8 cellular contexts compared by ENCODE assay signal in genomic region chr22:41596776-41597634, GRCh38. TPM values are rescaled to one million over a fixed set of nuclear protein-coding genes. Genes with fewer than 3 reads are reported as not detected.
DNase-seq lines count a peak whose midpoint lies in the region; ATAC-seq and TF ChIP-seq lines count a peak whose summit lies in the region.

No MANE protein-coding gene starts in this region.

- no peaks in the 10 kb centered on the region for H3K9me3 Mint-ChIP-seq in activated T-cell treated with anti-CD3 and anti-CD28 coated beads, Interleukin-2, amount 50 U/mL, for 4 hours

- H3K4me3 Mint-ChIP-seq in activated T-cell treated with anti-CD3 and anti-CD28 coated beads, Interleukin-2, amount 50 U/mL, for 4 hours, result no peak overlapping the region

- DNase-seq in 8988T (peak; percentile 76), ELF-1 (ENCODE audit: low read depth, low spot score) (peak; percentile 79), NCI-H2196 (lab: John Stamatoyannopoulos, UW; ENCODE audit: unreplicated experiment) (peak; percentile 71), foreskin fibroblast (peak in 1 of 2 donors; percentile 75)
- DNase-seq in activated T-cell treated with anti-CD3 and anti-CD28 coated beads, Interleukin-2, amount 50 U/mL, for 4 hours, result peak; percentile 21
- DNase-seq in activated CD4-positive, CD25-positive, alpha-beta regulatory T cell (lab: John Stamatoyannopoulos, UW), result no peak

- ATAC-seq in activated T-cell treated with anti-CD3 and anti-CD28 coated beads, Interleukin-2, amount 50 U/mL, for 4 hours, result peak; percentile 63 to 73
- ATAC-seq in HG02870 (IDR thresholded peaks at IDR 0.05; ENCODE audit: unreplicated experiment), result no peak

- H3K9me3 ChIP-seq in neutrophil, result no peaks in the 10 kb centered on the region

- no peaks in the 10 kb centered on the region for H3K27me3 Mint-ChIP-seq in activated T-cell treated with anti-CD3 and anti-CD28 coated beads, Interleukin-2, amount 50 U/mL, for 4 hours (ENCODE audit: low read depth)

- H3K27ac ChIP-seq in neutrophil, result no peak overlapping the region

- H3K4me3 ChIP-seq in foreskin fibroblast (ENCODE audit: low read depth in 1 of 2, low read length in 2 of 2), result no peak overlapping the region
- no peak overlapping the region for H3K4me3 ChIP-seq in neutrophil (ENCODE audit: low read depth in 1 of 2, low read length in 1 of 2)

- no peaks in the 10 kb centered on the region for H3K4me1 Mint-ChIP-seq in activated T-cell treated with anti-CD3 and anti-CD28 coated beads, Interleukin-2, amount 50 U/mL, for 4 hours (ENCODE audit: low read depth)

- H3K36me3 Mint-ChIP-seq in activated T-cell treated with anti-CD3 and anti-CD28 coated beads, Interleukin-2, amount 50 U/mL, for 4 hours (ENCODE audit: insufficient read depth), result peaks cover 19% of the 10 kb centered on the region

- no peaks in the 10 kb centered on the region for H3K4me1 ChIP-seq in neutrophil (ENCODE audit: control insufficient read depth in 1 of 2, insufficient read depth in 1 of 2, low read depth in 1 of 2, low read length in 1 of 2)

- H3K36me3 ChIP-seq in neutrophil, result peaks cover 31% of the 10 kb centered on the region

- no peaks in the 10 kb centered on the region for H3K27me3 ChIP-seq in neutrophil

- peak; percentile 84 for TF ChIP-seq CTCF in foreskin fibroblast (IDR thresholded peaks at IDR 0.05; ENCODE audit: low read depth, low read length)
- peak; percentile 27 for TF ChIP-seq CTCF in neutrophil (IDR thresholded peaks at IDR 0.05)

RNA-seq across cellular contexts. Expression of gene PMM1, which starts 7.4 kb away (rescaled TPM):
- total RNA-seq in activated T-cell treated with anti-CD3 and anti-CD28 coated beads, Interleukin-2, amount 50 U/mL, for 4 hours, result 10 to 100 TPM; 17.1 to 19.7 (median 18.4) TPM

RNA-seq across cellular contexts. Expression of gene DESI1, which starts 23.8 kb away (rescaled TPM):
- 100 to 1,000 TPM; 124 to 141 (median 129) TPM for total RNA-seq in activated T-cell treated with anti-CD3 and anti-CD28 coated beads, Interleukin-2, amount 50 U/mL, for 4 hours

RNA-seq across cellular contexts. Expression of gene XRCC6, which starts 24.1 kb away (rescaled TPM):
- total RNA-seq in activated T-cell treated with anti-CD3 and anti-CD28 coated beads, Interleukin-2, amount 50 U/mL, for 4 hours, result 100 to 1,000 TPM; 515 to 540 (median 521) TPM

RNA-seq across cellular contexts. Expression of gene CSDC2, which starts 36.2 kb away (rescaled TPM):
- under 1 TPM in 2 of 3 donors, not detected in 1; 0.08 to 0.16 TPM for total RNA-seq in activated T-cell treated with anti-CD3 and anti-CD28 coated beads, Interleukin-2, amount 50 U/mL, for 4 hours

RNA-seq across cellular contexts. Expression of gene POLR3H, which starts 52.7 kb away (rescaled TPM):
- total RNA-seq in activated T-cell treated with anti-CD3 and anti-CD28 coated beads, Interleukin-2, amount 50 U/mL, for 4 hours, result 100 to 1,000 TPM; 108 to 140 (median 109) TPM

Comparison
In these comparisons a context has a peak if more than half of its experiments do, and no peak if none do; other contexts are left out.
1. DNase-seq: peak in 8988T (single experiment), ELF-1 (single experiment), NCI-H2196 (single experiment) and activated T-cell treated with anti-CD3 and anti-CD28 coated beads, Interleukin-2, amount 50 U/mL, for 4 hours (single experiment); none in activated CD4-positive, CD25-positive, alpha-beta regulatory T cell (0 of 4).